1 cellular context compared by ENCODE assay signal in genomic region chr1:161816201-161816600, GRCh38.
TF ChIP-seq lines count a peak whose summit lies in the region.

No MANE protein-coding gene starts in this region.

TF ChIP-seq in GM12878, 131 proteins besides CTCF, POLR2A, EP300 and RAD21:
- no peak for TF ChIP-seq MTA2 (IDR thresholded peaks at IDR 0.05; ENCODE audit: low read depth)
- TF ChIP-seq CUX1 (IDR thresholded peaks at IDR 0.05; ENCODE audit: insufficient replicate concordance, low read depth, low read length), result no peak
- no peak for TF ChIP-seq NFXL1 (IDR thresholded peaks at IDR 0.05; ENCODE audit: borderline replicate concordance)
- TF ChIP-seq, protein P1, sequence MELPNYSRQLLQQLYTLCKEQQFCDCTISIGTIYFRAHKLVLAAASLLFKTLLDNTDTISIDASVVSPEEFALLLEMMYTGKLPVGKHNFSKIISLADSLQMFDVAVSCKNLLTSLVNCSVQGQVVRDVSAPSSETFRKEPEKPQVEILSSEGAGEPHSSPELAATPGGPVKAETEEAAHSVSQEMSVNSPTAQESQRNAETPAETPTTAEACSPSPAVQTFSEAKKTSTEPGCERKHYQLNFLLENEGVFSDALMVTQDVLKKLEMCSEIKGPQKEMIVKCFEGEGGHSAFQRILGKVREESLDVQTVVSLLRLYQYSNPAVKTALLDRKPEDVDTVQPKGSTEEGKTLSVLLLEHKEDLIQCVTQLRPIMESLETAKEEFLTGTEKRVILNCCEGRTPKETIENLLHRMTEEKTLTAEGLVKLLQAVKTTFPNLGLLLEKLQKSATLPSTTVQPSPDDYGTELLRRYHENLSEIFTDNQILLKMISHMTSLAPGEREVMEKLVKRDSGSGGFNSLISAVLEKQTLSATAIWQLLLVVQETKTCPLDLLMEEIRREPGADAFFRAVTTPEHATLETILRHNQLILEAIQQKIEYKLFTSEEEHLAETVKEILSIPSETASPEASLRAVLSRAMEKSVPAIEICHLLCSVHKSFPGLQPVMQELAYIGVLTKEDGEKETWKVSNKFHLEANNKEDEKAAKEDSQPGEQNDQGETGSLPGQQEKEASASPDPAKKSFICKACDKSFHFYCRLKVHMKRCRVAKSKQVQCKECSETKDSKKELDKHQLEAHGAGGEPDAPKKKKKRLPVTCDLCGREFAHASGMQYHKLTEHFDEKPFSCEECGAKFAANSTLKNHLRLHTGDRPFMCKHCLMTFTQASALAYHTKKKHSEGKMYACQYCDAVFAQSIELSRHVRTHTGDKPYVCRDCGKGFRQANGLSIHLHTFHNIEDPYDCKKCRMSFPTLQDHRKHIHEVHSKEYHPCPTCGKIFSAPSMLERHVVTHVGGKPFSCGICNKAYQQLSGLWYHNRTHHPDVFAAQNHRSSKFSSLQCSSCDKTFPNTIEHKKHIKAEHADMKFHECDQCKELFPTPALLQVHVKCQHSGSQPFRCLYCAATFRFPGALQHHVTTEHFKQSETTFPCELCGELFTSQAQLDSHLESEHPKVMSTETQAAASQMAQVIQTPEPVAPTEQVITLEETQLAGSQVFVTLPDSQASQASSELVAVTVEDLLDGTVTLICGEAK (IDR thresholded peaks at IDR 0.05; ENCODE audit: borderline replicate concordance), result no peak
- TF ChIP-seq, protein P2, sequence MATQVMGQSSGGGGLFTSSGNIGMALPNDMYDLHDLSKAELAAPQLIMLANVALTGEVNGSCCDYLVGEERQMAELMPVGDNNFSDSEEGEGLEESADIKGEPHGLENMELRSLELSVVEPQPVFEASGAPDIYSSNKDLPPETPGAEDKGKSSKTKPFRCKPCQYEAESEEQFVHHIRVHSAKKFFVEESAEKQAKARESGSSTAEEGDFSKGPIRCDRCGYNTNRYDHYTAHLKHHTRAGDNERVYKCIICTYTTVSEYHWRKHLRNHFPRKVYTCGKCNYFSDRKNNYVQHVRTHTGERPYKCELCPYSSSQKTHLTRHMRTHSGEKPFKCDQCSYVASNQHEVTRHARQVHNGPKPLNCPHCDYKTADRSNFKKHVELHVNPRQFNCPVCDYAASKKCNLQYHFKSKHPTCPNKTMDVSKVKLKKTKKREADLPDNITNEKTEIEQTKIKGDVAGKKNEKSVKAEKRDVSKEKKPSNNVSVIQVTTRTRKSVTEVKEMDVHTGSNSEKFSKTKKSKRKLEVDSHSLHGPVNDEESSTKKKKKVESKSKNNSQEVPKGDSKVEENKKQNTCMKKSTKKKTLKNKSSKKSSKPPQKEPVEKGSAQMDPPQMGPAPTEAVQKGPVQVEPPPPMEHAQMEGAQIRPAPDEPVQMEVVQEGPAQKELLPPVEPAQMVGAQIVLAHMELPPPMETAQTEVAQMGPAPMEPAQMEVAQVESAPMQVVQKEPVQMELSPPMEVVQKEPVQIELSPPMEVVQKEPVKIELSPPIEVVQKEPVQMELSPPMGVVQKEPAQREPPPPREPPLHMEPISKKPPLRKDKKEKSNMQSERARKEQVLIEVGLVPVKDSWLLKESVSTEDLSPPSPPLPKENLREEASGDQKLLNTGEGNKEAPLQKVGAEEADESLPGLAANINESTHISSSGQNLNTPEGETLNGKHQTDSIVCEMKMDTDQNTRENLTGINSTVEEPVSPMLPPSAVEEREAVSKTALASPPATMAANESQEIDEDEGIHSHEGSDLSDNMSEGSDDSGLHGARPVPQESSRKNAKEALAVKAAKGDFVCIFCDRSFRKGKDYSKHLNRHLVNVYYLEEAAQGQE (IDR thresholded peaks at IDR 0.05; ENCODE audit: low read depth, low read length), result no peak
- TF ChIP-seq ASH2L (IDR thresholded peaks at IDR 0.05; ENCODE audit: borderline replicate concordance, low read depth), result no peak
- TF ChIP-seq SRF (IDR thresholded peaks at IDR 0.05; ENCODE audit: low read depth in 2 of 2, low read length in 2 of 2), result no peak
- no peak for TF ChIP-seq DPF2 (IDR thresholded peaks at IDR 0.05)
- no peak for TF ChIP-seq HDAC2 (IDR thresholded peaks at IDR 0.05)
- TF ChIP-seq BCLAF1 (IDR thresholded peaks at IDR 0.05), result no peak
- TF ChIP-seq, protein P3, sequence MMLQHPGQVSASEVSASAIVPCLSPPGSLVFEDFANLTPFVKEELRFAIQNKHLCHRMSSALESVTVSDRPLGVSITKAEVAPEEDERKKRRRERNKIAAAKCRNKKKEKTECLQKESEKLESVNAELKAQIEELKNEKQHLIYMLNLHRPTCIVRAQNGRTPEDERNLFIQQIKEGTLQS (IDR thresholded peaks at IDR 0.05; ENCODE audit: borderline replicate concordance, extremely low read depth, low read depth, low read length), result no peak
- no peak for TF ChIP-seq SIX5 (IDR thresholded peaks at IDR 0.05; ENCODE audit: low read depth, low read length, severe bottlenecking)
- TF ChIP-seq MYC (IDR thresholded peaks at IDR 0.05; ENCODE audit: insufficient read depth, insufficient read length, insufficient replicate concordance, low read length, severe bottlenecking), result no peak
- no peak for TF ChIP-seq EED (IDR thresholded peaks at IDR 0.05; ENCODE audit: low read depth)
- TF ChIP-seq TAF1 (IDR thresholded peaks at IDR 0.05; ENCODE audit: borderline replicate concordance, low read depth, low read length), result no peak
- TF ChIP-seq RCOR1 (conservative IDR thresholded peaks at IDR 0.05; ENCODE audit: low read depth, low read length), result no peak
- no peak for TF ChIP-seq TCF7 (IDR thresholded peaks at IDR 0.05; ENCODE audit: borderline replicate concordance)
- no peak for TF ChIP-seq YY1 (IDR thresholded peaks at IDR 0.05; ENCODE audit: low read depth, low read length)
- TF ChIP-seq PKNOX1 (IDR thresholded peaks at IDR 0.05), result no peak
- TF ChIP-seq ELK1 (IDR thresholded peaks at IDR 0.05; ENCODE audit: low read depth, low read length), result no peak
